ENCODE assay signal across 18 cellular contexts in genomic region chr17:1125775-1126120, GRCh38. TPM values are rescaled to one million over a fixed set of nuclear protein-coding genes. Genes with fewer than 3 reads are reported as not detected.
DNase-seq lines count a peak whose midpoint lies in the region; ATAC-seq and TF ChIP-seq lines count a peak whose summit lies in the region.
"Had no signal": no experiment of that assay in that cellular context is flagged by ENCODE, and none has a peak within 500 bp of the region (broad histone marks: within the 10 kb centered on the region; RNA-seq: fewer than 3 reads in every experiment).

No MANE protein-coding gene starts in this region.

- H3K27ac ChIP-seq in A673 (ENCODE audit: low read depth, low read length, poor library complexity, severe bottlenecking): peak overlapping the region; percentile 5
- 0 out of 2 replicates have a peak overlapping the region, but pooled peaks have one; percentile 36 for H3K27ac ChIP-seq in HEK293 (ENCODE audit: extremely low read depth, low read depth, low read length)
- H3K27ac ChIP-seq in caudate nucleus (ENCODE audit: low read depth, low read length): peak overlapping the region; percentile 40
- peak overlapping the region; percentile 12 for H3K27ac ChIP-seq in neural cell (ENCODE audit: low read length)
- H3K27ac ChIP-seq in WERI-Rb-1: no peak overlapping the region; the same call in 1 of the 2 replicates
- H3K27ac ChIP-seq: HL-60, SJSA1 had no signal

- no TSS peak for BruUV-seq in A673 (replicated peaks; lab: Mats Ljungman, UMichigan)

- TF ChIP-seq CTCF in A673 (conservative IDR thresholded peaks at IDR 0.05; ENCODE audit: low read depth, low read length) (no peak), HEK293 (tag by site-specific recombination; IDR thresholded peaks at IDR 0.05) (no peak), neural cell (IDR thresholded peaks at IDR 0.05; ENCODE audit: poor library complexity, severe bottlenecking) (no peak), WERI-Rb-1 (IDR thresholded peaks at IDR 0.05; ENCODE audit: low read depth, low read length) (no peak)

- no peaks in the 10 kb centered on the region for H4K20me1 ChIP-seq in neural cell (ENCODE audit: insufficient read depth)

- CTCF ChIA-PET in A673 (lab: Charles Lee) (no interaction called here), HEK293 (lab: Yijun Ruan, JAX) (interaction anchor here (0.6 to 8.0 kb wide), 3 partner anchors 22 to 84 kb away, joined by 3 to 114 read pairs (median 3); no protein-coding TSS in a partner anchor)

- H3K27me3 ChIP-seq in A673 (replicated peaks; ENCODE audit: insufficient read depth, low read depth, low read length, poor library complexity) (no peaks in the 10 kb centered on the region), neural cell (ENCODE audit: insufficient read depth, low read depth, low read length) (no peaks in the 10 kb centered on the region), WERI-Rb-1 (ENCODE audit: insufficient read depth, low read depth, severe bottlenecking) (no peaks in the 10 kb centered on the region)
- H3K27me3 ChIP-seq: SJSA1 had no signal

- no peak for TF ChIP-seq EP300 in neural cell (conservative IDR thresholded peaks at IDR 0.05; ENCODE audit: poor library complexity, severe bottlenecking)

- intact Hi-C loops in A673 (cut with micrococcal nuclease; ENCODE audit: unreplicated experiment): no loop called here

- H3K9me2 ChIP-seq in neural cell (ENCODE audit: insufficient read depth, low read length): no peaks in the 10 kb centered on the region

- H3K9me3 ChIP-seq in A673 (ENCODE audit: low read depth, low read length, poor library complexity, severe bottlenecking) (no peaks in the 10 kb centered on the region), HEK293 (ENCODE audit: control insufficient read depth, insufficient read depth, low read depth, low read length) (no peaks in the 10 kb centered on the region), neural cell (ENCODE audit: low read length) (no peaks in the 10 kb centered on the region), WERI-Rb-1 (ENCODE audit: severe bottlenecking) (no peaks in the 10 kb centered on the region)
- H3K9me3 ChIP-seq: Caco-2, SJSA1 had no signal

- DNase-seq in A673 (ENCODE audit: low spot score) (no peak), caudate nucleus (lab: John Stamatoyannopoulos, UW) (peak in 1 of 61 donors; percentile 38), NK-92 (lab: John Stamatoyannopoulos, UW; ENCODE audit: unreplicated experiment) (no peak), NCI-H526 treated with DMSO at 0.1 percent for 48 hours (lab: John Stamatoyannopoulos, UW) (no peak), WERI-Rb-1 (no peak)
- DNase-seq: ACHN; Caco-2; CD4-positive, CD25-positive, alpha-beta regulatory T cell; MV-4-11; NCI-H1417 treated with DMSO at 0.1 percent for 48 hours; NCI-H1930; NCI-H510A; NCI-H82 had no signal

- H3K4me3 ChIP-seq in A673 (ENCODE audit: low read depth, low read length, poor library complexity, severe bottlenecking) (no peak overlapping the region), HEK293 (ENCODE audit: low read depth, low read length) (no peak overlapping the region), neural cell (ENCODE audit: low read length) (no peak overlapping the region), WERI-Rb-1 (ENCODE audit: low read depth, low read length) (no peak overlapping the region)
- H3K4me3 ChIP-seq: SJSA1 had no signal

- H3K36me3 ChIP-seq in A673 (ENCODE audit: insufficient read depth, low read length, poor library complexity, severe bottlenecking): no peaks in the 10 kb centered on the region
- peaks cover 0 to 20% of the 10 kb centered on the region in 2 experiments; a peak in 2 of 3 replicates for H3K36me3 ChIP-seq in HEK293 (ENCODE audit: control insufficient read depth in 2 of 2, insufficient read depth in 1 of 2, low read length in 2 of 2)
- H3K36me3 ChIP-seq in neural cell (ENCODE audit: insufficient read depth, low read length): no peaks in the 10 kb centered on the region
- H3K36me3 ChIP-seq in WERI-Rb-1: no peaks in the 10 kb centered on the region
- H3K36me3 ChIP-seq: SJSA1 had no signal

- POLR2A ChIA-PET in A673 (lab: Charles Lee; ENCODE audit: low non-redundant PET): no interaction called here
- POLR2A ChIA-PET in HEK293 (lab: Yijun Ruan, JAX): no interaction called here

- H3K79me2 ChIP-seq in neural cell (replicated peaks; ENCODE audit: insufficient read depth, low read length): peaks cover 3% of the 10 kb centered on the region

- peaks cover 3% of the 10 kb centered on the region for H3K4me1 ChIP-seq in A673 (ENCODE audit: insufficient read depth, low read length, poor library complexity, severe bottlenecking)
- no peaks in the 10 kb centered on the region; the same call in 1 of the 2 replicates for H3K4me1 ChIP-seq in HEK293 (ENCODE audit: control insufficient read depth, insufficient read depth, low read length)

- no peak overlapping the region for H3K9ac ChIP-seq in neural cell (ENCODE audit: low read length)

- ATAC-seq in HG02938 (IDR thresholded peaks at IDR 0.05; ENCODE audit: unreplicated experiment): no peak

- H3K4me2 ChIP-seq in neural cell (ENCODE audit: low read length): no peak overlapping the region

- H3F3A ChIP-seq in neural cell (ENCODE audit: insufficient read depth, low read length, poor library complexity, severe bottlenecking): no peaks in the 10 kb centered on the region

- H2AFZ ChIP-seq in neural cell (ENCODE audit: low read depth, low read length): no peak overlapping the region

- TF ChIP-seq RAD21 in neural cell (conservative IDR thresholded peaks at IDR 0.05): no peak

TF ChIP-seq in HEK293, 187 proteins besides CTCF, POLR2A, EP300 and RAD21 (continues in another document):
- peak; percentile 72 for TF ChIP-seq ZFHX2 (tag by site-specific recombination; conservative IDR thresholded peaks at IDR 0.05)
- no peak for TF ChIP-seq ZNF239 (tag by site-specific recombination; IDR thresholded peaks at IDR 0.05)
- peak; percentile 85 for TF ChIP-seq HIC1 (tag by site-specific recombination; IDR thresholded peaks at IDR 0.05)
- 0 out of 2 replicates have a peak, but pooled peaks have one; percentile 15 for TF ChIP-seq ZBTB6 (tag by site-specific recombination; IDR thresholded peaks at IDR 0.05)
- TF ChIP-seq ZNF501 (tag by site-specific recombination; IDR thresholded peaks at IDR 0.05): no peak

TF ChIP-seq in neural cell, 6 proteins besides CTCF, POLR2A, EP300 and RAD21:
- TF ChIP-seq REST (IDR thresholded peaks at IDR 0.05; ENCODE audit: borderline replicate concordance) (no peak), SMC3 (conservative IDR thresholded peaks at IDR 0.05; ENCODE audit: poor library complexity) (no peak), TAF1 (IDR thresholded peaks at IDR 0.05; ENCODE audit: low read depth) (no peak), EZH2 (IDR thresholded peaks at IDR 0.05; ENCODE audit: borderline replicate concordance, insufficient read depth, low read length, poor library complexity, severe bottlenecking) (no peak)

RNA-seq across cellular contexts. Expression of gene ABR, which starts 54.0 kb away (rescaled TPM):
- total RNA-seq in A673 (2021): 47.6 and 67.9 TPM in 2 replicates
- polyA plus RNA-seq in neural cell: 34.5 and 45.2 TPM in 2 replicates
- polyA minus RNA-seq in neural cell: 79.5 and 103 TPM in 2 replicates
